In genomic region chr18:35376742-35377695, GRCh38 we compare ENCODE assay signal across 8 cellular contexts. TPM values are rescaled to one million over a fixed set of nuclear protein-coding genes. Genes with fewer than 3 reads are reported as not detected.
DNase-seq lines count a peak whose midpoint lies in the region; ATAC-seq and TF ChIP-seq lines count a peak whose summit lies in the region.

Gene ZNF396 (minus strand): TSS chr18:35377337. CDS start chr18:35374292, 3,045 bp downstream.

- no peak for TF ChIP-seq POLR2A in testis (IDR thresholded peaks at IDR 0.05)

- no peaks in the 10 kb centered on the region for H3K4me1 Mint-ChIP-seq in glutamatergic neuron (ENCODE audit: low read depth, unreplicated experiment)

- peak within 1 kb of the TSS; percentile 3 to 46 for H3K27ac ChIP-seq in testis

- DNase-seq in DMS114 treated with DMSO at 0.1 percent for 48 hours (lab: John Stamatoyannopoulos, UW; ENCODE audit: unreplicated experiment) (peak; percentile 50), KG1 (lab: John Stamatoyannopoulos, UW) (peak; percentile 22), SK-MEL-5 (ENCODE audit: low read depth, low spot score) (peak; percentile 66), glutamatergic neuron (peak; percentile 78), omental fat pad (ENCODE audit: low spot score) (peak; percentile 65), testis (peak; percentile 88)
- peak; percentile 74 for DNase-seq in activated naive CD4-positive, alpha-beta T cell treated with Interleukin-2 at 50 U/mL for 16 hours

- no peaks in the 10 kb centered on the region for H3K9me3 ChIP-seq in testis

- no peak for TF ChIP-seq CTCF in glutamatergic neuron (IDR thresholded peaks at IDR 0.05; ENCODE audit: partially characterized antibody, unreplicated experiment)
- no peak for TF ChIP-seq CTCF in omental fat pad (IDR thresholded peaks at IDR 0.05)
- no peak for TF ChIP-seq CTCF in testis (IDR thresholded peaks at IDR 0.05)

- H3K27me3 ChIP-seq in testis: no peaks in the 10 kb centered on the region

- H3K4me3 Mint-ChIP-seq in glutamatergic neuron (ENCODE audit: unreplicated experiment): peak within 1 kb of the TSS; percentile 86

- intact Hi-C loops in testis (cut with DNase I; ENCODE audit: low total_unique reads): no loop called here

- peak; percentile 82 for ATAC-seq in GM21619 (IDR thresholded peaks at IDR 0.05; ENCODE audit: unreplicated experiment)
- ATAC-seq in omental fat pad (ENCODE audit: low FRiP score): peak; percentile 84

- H3K27me3 Mint-ChIP-seq in glutamatergic neuron (ENCODE audit: unreplicated experiment): peaks cover 5% of the 10 kb centered on the region

- H3K9me3 Mint-ChIP-seq in glutamatergic neuron (ENCODE audit: unreplicated experiment): peaks cover 3% of the 10 kb centered on the region

- in situ Hi-C loops in SK-MEL-5 (cut with HindIII; ENCODE audit: low pct_unique_long_range_greater_than_20kb, low sequenced_read_pairs): no loop called here

- peaks cover 5% of the 10 kb centered on the region for H3K36me3 Mint-ChIP-seq in glutamatergic neuron (ENCODE audit: unreplicated experiment)

- H3K4me3 ChIP-seq in testis: peak within 1 kb of the TSS; percentile 74 to 80

- 2 to 4% methylated on average over 25 to 74 of the region's 78 CpGs for WGBS in testis, 2 donors

- no peaks in the 10 kb centered on the region for H3K36me3 ChIP-seq in testis (ENCODE audit: low read depth, missing control alignments)

- H3K4me1 ChIP-seq in testis: no peaks in the 10 kb centered on the region

- H3K27ac Mint-ChIP-seq in glutamatergic neuron (ENCODE audit: unreplicated experiment): no peak within 1 kb of the TSS

RNA-seq across cellular contexts. Expression of gene ZNF396, which starts in this region (rescaled TPM):
- total RNA-seq in SK-MEL-5 (2014; rRNA removed; shearing (Covaris generic)): 4.5 and 5.1 TPM in 2 replicates
- polyA plus RNA-seq in SK-MEL-5 (2015; cell fraction: cytosol; rRNA removed): 1.5 TPM in 2 replicates
- polyA plus RNA-seq in SK-MEL-5 (2015; cell fraction: nucleus; rRNA removed): 0.60 and 2.5 TPM in 2 replicates
- 2.1 TPM for total RNA-seq in glutamatergic neuron (ENCODE audit: unreplicated experiment)
- total RNA-seq in omental fat pad: 1 to 10 TPM in 2 of 4 donors, under 1 TPM in 2; 0.60 to 2.2 (median 1.1) TPM
- total RNA-seq in testis: 1 to 10 TPM; 3.7 to 7.3 TPM
- polyA plus RNA-seq in testis (ENCODE audit: insufficient read depth, low read depth, low replicate concordance): 9.3 TPM

Comparison
In these comparisons a context has a peak if more than half of its experiments do, and no peak if none do; other contexts are left out.
1. Peak in every context shown above with its lines: DNase-seq, ATAC-seq, H3K4me3 ChIP-seq and H3K27ac ChIP-seq.
2. DNase-seq: peak in every context shown above with its lines; median percentile 88 in testis; 78 in glutamatergic neuron; 74 in activated naive CD4-positive, alpha-beta T cell treated with Interleukin-2 at 50 U/mL for 16 hours; 66 in SK-MEL-5; 65 in omental fat pad; 50 in DMS114 treated with DMSO at 0.1 percent for 48 hours; 22 in KG1.